ENCODE assay signal across 15 cellular contexts in the genomic region with DNA sequence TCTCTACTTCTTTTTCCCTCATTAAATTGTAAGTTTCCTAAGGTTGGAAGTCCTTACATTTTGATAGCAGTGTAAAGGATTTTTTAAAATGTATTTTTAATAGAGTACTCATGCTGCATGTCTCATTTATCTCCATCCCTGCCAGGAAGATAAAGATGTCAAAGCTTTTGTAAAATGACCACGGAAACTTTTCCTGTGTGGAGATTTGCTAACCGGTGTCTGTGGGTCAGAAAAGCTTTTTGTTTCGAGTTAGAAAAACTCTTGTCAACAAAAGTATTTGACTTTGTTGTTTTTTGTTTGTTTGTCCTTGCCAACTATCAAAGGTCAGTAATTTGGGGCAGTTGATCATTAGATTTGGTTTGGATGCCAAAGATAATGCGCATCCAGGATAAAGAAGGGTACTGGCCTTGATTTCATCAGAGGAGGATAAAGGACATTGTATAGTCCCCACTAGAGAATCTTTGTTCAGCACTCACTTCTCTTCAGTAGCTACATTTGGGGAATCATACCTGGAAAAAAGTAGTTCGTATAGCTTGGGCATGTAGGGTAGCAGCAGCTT.
DNase-seq lines count a peak whose midpoint lies in the region; ATAC-seq, FAIRE-seq and TF ChIP-seq lines count a peak whose summit lies in the region.
"Had no signal": no experiment of that assay in that cellular context is flagged by ENCODE, and none has a peak within 500 bp of the region (broad histone marks: within the 10 kb centered on the region; RNA-seq: fewer than 3 reads in every experiment).

No MANE protein-coding gene starts in this region.

- peaks cover 64% of the 10 kb centered on the region for H3K36me3 ChIP-seq in CD8-positive, alpha-beta memory T cell (ENCODE audit: insufficient read depth, low read length)
- H3K36me3 ChIP-seq in astrocyte (ENCODE audit: insufficient read depth, low read length) = no peaks in the 10 kb centered on the region
- H3K36me3 ChIP-seq in naive thymus-derived CD4-positive, alpha-beta T cell (ENCODE audit: control insufficient read depth in 2 of 3, insufficient read depth in 3 of 3, low read length in 3 of 3) = peaks cover 34 to 89% (median 36%) of the 10 kb centered on the region in 3 experiments

- no peaks in the 10 kb centered on the region for H3K79me2 ChIP-seq in astrocyte (ENCODE audit: insufficient read depth, low read length)

- peaks cover 10 to 99% (median 44%) of the 10 kb centered on the region in 3 donors for H3K36me3 Mint-ChIP-seq in CD8-positive, alpha-beta memory T cell
- no peaks in the 10 kb centered on the region for H3K36me3 Mint-ChIP-seq in astrocyte (ENCODE audit: low read depth, unreplicated experiment)
- H3K36me3 Mint-ChIP-seq in naive thymus-derived CD4-positive, alpha-beta T cell = peaks cover 15 to 80% (median 51%) of the 10 kb centered on the region in 5 donors

- H3K9me3 Mint-ChIP-seq in CD8-positive, alpha-beta memory T cell = no peaks in the 10 kb centered on the region
- H3K9me3 Mint-ChIP-seq in astrocyte (ENCODE audit: unreplicated experiment) = peaks cover 2% of the 10 kb centered on the region
- no peaks in the 10 kb centered on the region for H3K9me3 Mint-ChIP-seq in naive thymus-derived CD4-positive, alpha-beta T cell

- H3K4me3 ChIP-seq in A549 (no peak overlapping the region), astrocyte (ENCODE audit: insufficient read depth, low read depth, low read length) (no peak overlapping the region)
- no peak overlapping the region for H3K4me3 ChIP-seq in CD8-positive, alpha-beta memory T cell (ENCODE audit: low read length)
- H3K4me3 ChIP-seq in naive thymus-derived CD4-positive, alpha-beta T cell (ENCODE audit: low read length) = no peak overlapping the region

- H4K20me1 ChIP-seq in astrocyte (ENCODE audit: insufficient read depth, low read length) = no peaks in the 10 kb centered on the region

- POLR2A ChIA-PET in A549 (lab: Yijun Ruan, JAX) = interaction anchor here (0.7 kb wide), 1 partner anchor 15 kb away, joined by 3 read pairs; no protein-coding TSS in a partner anchor
- POLR2A ChIA-PET in CD8-positive, alpha-beta memory T cell (lab: Charles Lee) = no interaction called here
- POLR2A ChIA-PET in naive thymus-derived CD4-positive, alpha-beta T cell (lab: Charles Lee) = interaction anchor here (0.7 kb wide), 1 partner anchor 167 kb away, joined by 4 read pairs; no protein-coding TSS in a partner anchor

- DNase-seq in A549 (ENCODE audit: low read depth in 1 of 2, low spot score in 1 of 2) (no peak), astrocyte (ENCODE audit: low read depth) (no peak), SHP77 (lab: John Stamatoyannopoulos, UW) (no peak), ACHN (no peak), Ammon's horn (ENCODE audit: low spot score) (no peak)
- DNase-seq in CD8-positive, alpha-beta memory T cell = no peak
- no peak for DNase-seq in naive thymus-derived CD4-positive, alpha-beta T cell
- DNase-seq: activated CD8-positive, alpha-beta memory T cell treated with anti-CD3 and anti-CD28 coated beads for 24 hours; amygdala; GDM1; NCI-H187 treated with DMSO at 0.1 percent for 48 hours had no signal

- 84% methylated on average over 5 of the region's 5 CpGs for WGBS in A549 (ENCODE audit: missing lambda C conversion rate)

- no peak for TF ChIP-seq EP300 in A549 (IDR thresholded peaks at IDR 0.05)

- H3K27me3 ChIP-seq in CD8-positive, alpha-beta memory T cell (ENCODE audit: insufficient read depth, low read length, poor library complexity, severe bottlenecking) = no peaks in the 10 kb centered on the region
- no peaks in the 10 kb centered on the region for H3K27me3 ChIP-seq in astrocyte (ENCODE audit: insufficient read depth, low read length)
- H3K27me3 ChIP-seq in naive thymus-derived CD4-positive, alpha-beta T cell (ENCODE audit: control insufficient read depth in 2 of 2, insufficient read depth in 2 of 2, low read length in 2 of 2) = no peaks in the 10 kb centered on the region

- peak overlapping the region; percentile 43 to 90 (median 80) for H3K27ac Mint-ChIP-seq in CD8-positive, alpha-beta memory T cell
- peak overlapping the region; percentile 94 for H3K27ac Mint-ChIP-seq in astrocyte (ENCODE audit: unreplicated experiment)
- peak overlapping the region in 7 of 9 donors; percentile 63 to 85 (median 75) for H3K27ac Mint-ChIP-seq in naive thymus-derived CD4-positive, alpha-beta T cell

- intact Hi-C loops in naive thymus-derived CD4-positive, alpha-beta T cell (cut with micrococcal nuclease) = loop anchor here (5.0 to 10.0 kb wide), 3 partner anchors 244 to 299 kb away; no protein-coding TSS in a partner anchor

- H3K4me1 Mint-ChIP-seq in CD8-positive, alpha-beta memory T cell = peaks cover 52 to 67% (median 59%) of the 10 kb centered on the region in 3 donors
- H3K4me1 Mint-ChIP-seq in astrocyte (ENCODE audit: low read depth, unreplicated experiment) = peaks cover 45% of the 10 kb centered on the region
- H3K4me1 Mint-ChIP-seq in naive thymus-derived CD4-positive, alpha-beta T cell = peaks cover 11 to 71% (median 28%) of the 10 kb centered on the region in 7 donors

- H3K4me1 ChIP-seq in A549 (peaks cover 68% of the 10 kb centered on the region), astrocyte (ENCODE audit: insufficient read depth, low read length) (peaks cover 18% of the 10 kb centered on the region)
- peaks cover under 1% of the 10 kb centered on the region for H3K4me1 ChIP-seq in CD8-positive, alpha-beta memory T cell (ENCODE audit: insufficient read depth, low read length)
- H3K4me1 ChIP-seq in naive thymus-derived CD4-positive, alpha-beta T cell (ENCODE audit: control insufficient read depth in 2 of 2, insufficient read depth in 2 of 2, low read length in 2 of 2) = no peaks in the 10 kb centered on the region

- no peak overlapping the region for H3K9ac ChIP-seq in astrocyte (ENCODE audit: low read length)

- H2AFZ ChIP-seq in astrocyte (ENCODE audit: low read depth, low read length) = no peak overlapping the region

- peaks cover 0 to 3% of the 10 kb centered on the region in 2 donors for H3K27me3 Mint-ChIP-seq in CD8-positive, alpha-beta memory T cell
- no peaks in the 10 kb centered on the region for H3K27me3 Mint-ChIP-seq in astrocyte (ENCODE audit: low read depth, unreplicated experiment)
- H3K27me3 Mint-ChIP-seq in naive thymus-derived CD4-positive, alpha-beta T cell = no peaks in the 10 kb centered on the region

- no peak for TF ChIP-seq RAD21 in A549 (conservative IDR thresholded peaks at IDR 0.05 in 1 of 2, IDR thresholded peaks at IDR 0.05 in 1 of 2)

- H3K4me2 ChIP-seq in A549 (peak overlapping the region; percentile 61), astrocyte (ENCODE audit: low read length) (no peak overlapping the region)

- ATAC-seq in A549 = no peak
- no peak for ATAC-seq in naive thymus-derived CD4-positive, alpha-beta T cell
- ATAC-seq in HG02840 (IDR thresholded peaks at IDR 0.05; ENCODE audit: low FRiP score, unreplicated experiment) = no peak

- H3K4me3 Mint-ChIP-seq in CD8-positive, alpha-beta memory T cell = no peak overlapping the region
- no peak overlapping the region for H3K4me3 Mint-ChIP-seq in astrocyte (ENCODE audit: unreplicated experiment)
- H3K4me3 Mint-ChIP-seq in naive thymus-derived CD4-positive, alpha-beta T cell = no peak overlapping the region
- H3K4me3 Mint-ChIP-seq: CD14-positive monocyte had no signal

- no peak for TF ChIP-seq CTCF in A549 (IDR thresholded peaks at IDR 0.05)
- no peak for TF ChIP-seq CTCF in astrocyte (IDR thresholded peaks at IDR 0.05; ENCODE audit: insufficient read depth, low read depth, low read length)

- in situ Hi-C loops in ACHN (cut with HindIII; ENCODE audit: low pct_ligation_motif_present, low pct_unique_long_range_greater_than_20kb, low sequenced_read_pairs) = no loop called here

- TF ChIP-seq POLR2A in A549 (IDR thresholded peaks at IDR 0.05; ENCODE audit: low read length) = no peak

- FAIRE-seq in A549 (lab: Jason Lieb, UNC) = no peak
- FAIRE-seq in astrocyte (lab: Jason Lieb, UNC) = no peak
- FAIRE-seq: GM19239, H1 had no signal

- H3K27ac ChIP-seq in A549 = peak overlapping the region; percentile 96 to 99
- no peak overlapping the region for H3K27ac ChIP-seq in CD8-positive, alpha-beta memory T cell (ENCODE audit: low read depth, low read length)
- H3K27ac ChIP-seq in astrocyte (ENCODE audit: low read depth, low read length) = no peak overlapping the region
- peak overlapping the region; percentile 24 for H3K27ac ChIP-seq in naive thymus-derived CD4-positive, alpha-beta T cell (ENCODE audit: low read depth, low read length)

- H3K9me3 ChIP-seq in A549 = no peaks in the 10 kb centered on the region
- no peaks in the 10 kb centered on the region for H3K9me3 ChIP-seq in CD8-positive, alpha-beta memory T cell (ENCODE audit: low read length)
- no peaks in the 10 kb centered on the region for H3K9me3 ChIP-seq in astrocyte (ENCODE audit: insufficient read depth, low read depth, low read length)
- H3K9me3 ChIP-seq in naive thymus-derived CD4-positive, alpha-beta T cell (ENCODE audit: control insufficient read depth in 2 of 3, low read length in 3 of 3) = no peaks in the 10 kb centered on the region

- CTCF ChIA-PET in A549 (lab: Yijun Ruan, JAX) = interaction anchor here (0.6 to 3.4 kb wide), 7 partner anchors 9 to 182 kb away, joined by 3 to 15 read pairs (median 3); no protein-coding TSS in a partner anchor
- CTCF ChIA-PET in CD8-positive, alpha-beta memory T cell (lab: Charles Lee) = no interaction called here
- CTCF ChIA-PET in naive thymus-derived CD4-positive, alpha-beta T cell (lab: Charles Lee) = no interaction called here

TF ChIP-seq in A549, 52 proteins besides CTCF, POLR2A, EP300 and RAD21 (continues in another document):
- TF ChIP-seq CBX8 (IDR thresholded peaks at IDR 0.05) = no peak
- TF ChIP-seq FOSB (CRISPR knock-in tag; IDR thresholded peaks at IDR 0.05) = no peak
- TF ChIP-seq, protein P1, sequence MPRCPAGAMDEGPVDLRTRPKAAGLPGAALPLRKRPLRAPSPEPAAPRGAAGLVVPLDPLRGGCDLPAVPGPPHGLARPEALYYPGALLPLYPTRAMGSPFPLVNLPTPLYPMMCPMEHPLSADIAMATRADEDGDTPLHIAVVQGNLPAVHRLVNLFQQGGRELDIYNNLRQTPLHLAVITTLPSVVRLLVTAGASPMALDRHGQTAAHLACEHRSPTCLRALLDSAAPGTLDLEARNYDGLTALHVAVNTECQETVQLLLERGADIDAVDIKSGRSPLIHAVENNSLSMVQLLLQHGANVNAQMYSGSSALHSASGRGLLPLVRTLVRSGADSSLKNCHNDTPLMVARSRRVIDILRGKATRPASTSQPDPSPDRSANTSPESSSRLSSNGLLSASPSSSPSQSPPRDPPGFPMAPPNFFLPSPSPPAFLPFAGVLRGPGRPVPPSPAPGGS (IDR thresholded peaks at IDR 0.05) = no peak
- TF ChIP-seq HOXB5 (CRISPR knock-in tag; IDR thresholded peaks at IDR 0.05) = no peak
- TF ChIP-seq, protein P2, sequence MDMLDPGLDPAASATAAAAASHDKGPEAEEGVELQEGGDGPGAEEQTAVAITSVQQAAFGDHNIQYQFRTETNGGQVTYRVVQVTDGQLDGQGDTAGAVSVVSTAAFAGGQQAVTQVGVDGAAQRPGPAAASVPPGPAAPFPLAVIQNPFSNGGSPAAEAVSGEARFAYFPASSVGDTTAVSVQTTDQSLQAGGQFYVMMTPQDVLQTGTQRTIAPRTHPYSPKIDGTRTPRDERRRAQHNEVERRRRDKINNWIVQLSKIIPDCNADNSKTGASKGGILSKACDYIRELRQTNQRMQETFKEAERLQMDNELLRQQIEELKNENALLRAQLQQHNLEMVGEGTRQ (IDR thresholded peaks at IDR 0.05) = no peak
- TF ChIP-seq JUN (IDR thresholded peaks at IDR 0.05) = no peak

Comparison
In these comparisons a context has a peak if more than half of its experiments do, and no peak if none do; other contexts are left out.
1. H3K27ac ChIP-seq: peak in A549 (2 of 2) and naive thymus-derived CD4-positive, alpha-beta T cell (single experiment); none in CD8-positive, alpha-beta memory T cell (single experiment) and astrocyte (single experiment).
2. Peak in every context shown above with its lines, with median percentiles within 50 percentile points of each other: H3K27ac Mint-ChIP-seq.